ENCODE assay signal across 8 cellular contexts in the genomic region with DNA sequence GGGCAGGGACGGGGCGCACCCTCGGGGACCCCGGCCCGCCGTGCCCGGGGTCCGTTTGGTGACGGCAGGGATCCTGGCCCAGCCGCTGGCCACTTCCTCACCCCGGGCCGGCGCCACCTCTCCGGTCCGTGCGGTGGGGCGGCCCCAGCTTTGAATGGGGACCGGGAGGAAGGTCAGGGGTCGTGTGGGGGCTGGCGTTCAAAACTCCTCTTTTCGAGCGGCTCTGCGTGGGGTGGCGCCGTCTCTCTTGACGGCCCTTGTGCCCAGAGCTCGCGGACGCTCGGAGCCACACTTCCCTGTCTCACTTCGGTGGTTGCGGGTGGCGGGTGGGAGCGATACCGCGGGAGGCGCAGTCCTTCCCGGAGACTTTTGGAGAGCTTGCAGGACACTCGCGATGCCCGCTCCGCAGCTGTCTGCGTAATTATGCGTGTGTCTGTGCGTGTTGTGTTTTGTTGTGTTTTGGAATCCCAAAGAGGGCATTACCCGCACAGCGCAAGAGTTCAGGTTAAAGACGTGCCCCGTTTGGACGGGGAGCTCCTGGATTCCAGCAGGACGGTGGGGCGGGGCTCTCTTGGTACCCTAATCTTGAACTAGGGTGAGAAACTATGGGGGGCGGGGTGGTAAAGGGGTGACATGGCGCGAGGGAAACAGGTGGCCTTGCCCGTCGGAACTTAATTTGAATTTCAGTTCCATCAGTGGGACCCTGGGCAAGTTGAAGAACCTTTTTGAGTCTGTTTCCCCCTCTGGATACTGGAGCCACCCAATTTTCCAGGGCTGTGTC. TPM values are rescaled to one million over a fixed set of nuclear protein-coding genes. Genes with fewer than 3 reads are reported as not detected.
A peak's percentile ranks its signal among the peaks of the same experiment; 100 is the strongest.
DNase-seq lines count a peak whose midpoint lies in the region; ATAC-seq and TF ChIP-seq lines count a peak whose summit lies in the region.

No MANE protein-coding gene starts in this region.

- DNase-seq in A673 (ENCODE audit: low spot score) (no peak), adipocyte (ENCODE audit: low read depth) (no peak), immature natural killer cell (peak; percentile 48 to 59 (median 55)), inferior parietal cortex (ENCODE audit: extremely low spot score) (no peak), globus pallidus (ENCODE audit: low spot score) (no peak)

- POLR2A ChIA-PET in A673 (lab: Charles Lee; ENCODE audit: low non-redundant PET) = no interaction called here

- no peaks in the 10 kb centered on the region for H3K36me3 Mint-ChIP-seq in immature natural killer cell
- peaks cover 8% of the 10 kb centered on the region for H3K36me3 Mint-ChIP-seq in stimulated activated memory B cell treated with anti-CD40 and anti-IgM and Interleukin-4, amounts not matched to agents 10 μg/mL and 1 μg/mL and 100 μg/mL, for 72 hours

- H3K36me3 ChIP-seq in A673 (ENCODE audit: insufficient read depth, low read length, poor library complexity, severe bottlenecking) (no peaks in the 10 kb centered on the region), adipocyte (ENCODE audit: control insufficient read depth, insufficient read depth, low read length, severe bottlenecking) (no peaks in the 10 kb centered on the region)

- CTCF ChIA-PET in A673 (lab: Charles Lee) = no interaction called here

- no peak overlapping the region for H3K9ac ChIP-seq in adipocyte (ENCODE audit: low read length)

- no TSS peak for BruUV-seq in A673 (replicated peaks; lab: Mats Ljungman, UMichigan)

- peaks cover 21% of the 10 kb centered on the region for H3K27me3 ChIP-seq in A673 (replicated peaks; ENCODE audit: insufficient read depth, low read depth, low read length, poor library complexity)
- peaks cover 51% of the 10 kb centered on the region for H3K27me3 ChIP-seq in adipocyte (replicated peaks; ENCODE audit: control insufficient read depth, insufficient read depth, low read length)

- no peaks in the 10 kb centered on the region for H3K9me3 Mint-ChIP-seq in immature natural killer cell
- H3K9me3 Mint-ChIP-seq in stimulated activated memory B cell treated with anti-CD40 and anti-IgM and Interleukin-4, amounts not matched to agents 10 μg/mL and 1 μg/mL and 100 μg/mL, for 72 hours = no peaks in the 10 kb centered on the region

- peaks cover 53 to 66% of the 10 kb centered on the region in 2 donors for H3K4me1 Mint-ChIP-seq in immature natural killer cell
- H3K4me1 Mint-ChIP-seq in stimulated activated memory B cell treated with anti-CD40 and anti-IgM and Interleukin-4, amounts not matched to agents 10 μg/mL and 1 μg/mL and 100 μg/mL, for 72 hours = peaks cover 81% of the 10 kb centered on the region

- H3K27me3 Mint-ChIP-seq in immature natural killer cell (ENCODE audit: low read depth in 3 of 3) = peaks cover 9 to 18% (median 13%) of the 10 kb centered on the region in 3 donors
- no peaks in the 10 kb centered on the region for H3K27me3 Mint-ChIP-seq in stimulated activated memory B cell treated with anti-CD40 and anti-IgM and Interleukin-4, amounts not matched to agents 10 μg/mL and 1 μg/mL and 100 μg/mL, for 72 hours

- peak overlapping the region; percentile 54 for H3K4me3 ChIP-seq in A673 (ENCODE audit: low read depth, low read length, poor library complexity, severe bottlenecking)
- peak overlapping the region; percentile 65 for H3K4me3 ChIP-seq in adipocyte (ENCODE audit: low read length)

- H3K9me3 ChIP-seq in A673 (ENCODE audit: low read depth, low read length, poor library complexity, severe bottlenecking) (no peaks in the 10 kb centered on the region), adipocyte (ENCODE audit: control insufficient read depth, low read length) (no peaks in the 10 kb centered on the region)

- H3K4me3 Mint-ChIP-seq in immature natural killer cell = peak overlapping the region; percentile 96 to 98 (median 98)
- peak overlapping the region; percentile 99 for H3K4me3 Mint-ChIP-seq in stimulated activated memory B cell treated with anti-CD40 and anti-IgM and Interleukin-4, amounts not matched to agents 10 μg/mL and 1 μg/mL and 100 μg/mL, for 72 hours

- H3K27ac Mint-ChIP-seq in immature natural killer cell = peak overlapping the region; percentile 83 to 96 (median 95)
- H3K27ac Mint-ChIP-seq in stimulated activated memory B cell treated with anti-CD40 and anti-IgM and Interleukin-4, amounts not matched to agents 10 μg/mL and 1 μg/mL and 100 μg/mL, for 72 hours = peak overlapping the region; percentile 92

- intact Hi-C loops in A673 (cut with micrococcal nuclease; ENCODE audit: unreplicated experiment) = no loop called here

- H3K4me1 ChIP-seq in A673 (ENCODE audit: insufficient read depth, low read length, poor library complexity, severe bottlenecking) (peaks cover 3% of the 10 kb centered on the region), adipocyte (ENCODE audit: control insufficient read depth, insufficient read depth, low read length) (no peaks in the 10 kb centered on the region)

- TF ChIP-seq CTCF in A673 (conservative IDR thresholded peaks at IDR 0.05; ENCODE audit: low read depth, low read length) = no peak

- no peak overlapping the region for H3K27ac ChIP-seq in A673 (ENCODE audit: low read depth, low read length, poor library complexity, severe bottlenecking)

- ATAC-seq in GM19035 (IDR thresholded peaks at IDR 0.05; ENCODE audit: unreplicated experiment) (peak; percentile 18), HG03565 (IDR thresholded peaks at IDR 0.05; ENCODE audit: unreplicated experiment) (peak; percentile 2)
- peak; percentile 60 for ATAC-seq in stimulated activated memory B cell treated with anti-CD40 and anti-IgM and Interleukin-4, amounts not matched to agents 10 μg/mL and 1 μg/mL and 100 μg/mL, for 72 hours

RNA-seq across cellular contexts. Expression of a gene that starts 0.6 kb away (rescaled TPM):
- total RNA-seq in A673 (2021) = 5.6 and 9.6 TPM in 2 replicates
- polyA plus RNA-seq in immature natural killer cell = 10 to 100 TPM; 24.4 to 91.6 (median 46.4) TPM

Comparison
In these comparisons a context has a peak if more than half of its experiments do, and no peak if none do; other contexts are left out.
1. DNase-seq: peak in immature natural killer cell (3 of 3); none in A673 (single experiment), adipocyte (single experiment), inferior parietal cortex (single experiment) and globus pallidus (single experiment).
2. ATAC-seq: peak in every context shown above with its lines; median percentile 60 in stimulated activated memory B cell treated with anti-CD40 and anti-IgM and Interleukin-4, amounts not matched to agents 10 μg/mL and 1 μg/mL and 100 μg/mL, for 72 hours; 18 in GM19035; 2 in HG03565.